In the genomic region with DNA sequence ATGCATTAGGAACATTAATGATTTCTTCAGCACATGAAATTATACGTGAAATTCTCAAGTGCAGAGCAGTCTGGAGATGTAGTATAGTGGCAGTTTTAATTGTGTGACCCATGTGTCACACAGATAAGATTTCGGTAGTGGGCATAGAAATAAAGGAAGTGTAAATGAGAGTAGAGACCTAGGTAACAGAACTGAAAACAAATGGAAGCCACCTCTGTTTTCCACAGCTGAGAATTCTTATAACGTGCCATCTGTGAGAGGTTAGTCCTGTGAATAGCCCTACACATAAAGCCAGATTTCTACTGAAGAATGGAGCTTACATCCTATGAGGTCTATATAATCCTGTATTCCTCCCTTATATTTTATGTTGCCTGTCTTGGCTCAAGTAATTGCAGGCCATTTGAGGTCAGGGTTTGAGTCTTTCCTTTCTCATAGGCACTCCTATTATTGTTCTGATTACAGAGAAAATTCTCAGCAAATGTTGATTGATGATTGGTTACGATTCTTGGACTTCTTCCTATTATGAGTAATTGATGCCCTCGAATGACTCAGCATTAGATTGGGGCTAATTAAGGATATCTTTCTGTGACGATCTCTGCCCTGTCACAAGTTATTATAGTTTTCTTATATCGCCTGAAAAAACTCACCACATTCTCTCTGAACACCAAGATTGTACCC, we compare ENCODE assay signal across 1 cellular context.
TF ChIP-seq lines count a peak whose summit lies in the region.

No MANE protein-coding gene starts in this region.

TF ChIP-seq in GM12878, 131 proteins besides CTCF, POLR2A, EP300 and RAD21 (continued from another document and continues in another):
- TF ChIP-seq, protein P1, sequence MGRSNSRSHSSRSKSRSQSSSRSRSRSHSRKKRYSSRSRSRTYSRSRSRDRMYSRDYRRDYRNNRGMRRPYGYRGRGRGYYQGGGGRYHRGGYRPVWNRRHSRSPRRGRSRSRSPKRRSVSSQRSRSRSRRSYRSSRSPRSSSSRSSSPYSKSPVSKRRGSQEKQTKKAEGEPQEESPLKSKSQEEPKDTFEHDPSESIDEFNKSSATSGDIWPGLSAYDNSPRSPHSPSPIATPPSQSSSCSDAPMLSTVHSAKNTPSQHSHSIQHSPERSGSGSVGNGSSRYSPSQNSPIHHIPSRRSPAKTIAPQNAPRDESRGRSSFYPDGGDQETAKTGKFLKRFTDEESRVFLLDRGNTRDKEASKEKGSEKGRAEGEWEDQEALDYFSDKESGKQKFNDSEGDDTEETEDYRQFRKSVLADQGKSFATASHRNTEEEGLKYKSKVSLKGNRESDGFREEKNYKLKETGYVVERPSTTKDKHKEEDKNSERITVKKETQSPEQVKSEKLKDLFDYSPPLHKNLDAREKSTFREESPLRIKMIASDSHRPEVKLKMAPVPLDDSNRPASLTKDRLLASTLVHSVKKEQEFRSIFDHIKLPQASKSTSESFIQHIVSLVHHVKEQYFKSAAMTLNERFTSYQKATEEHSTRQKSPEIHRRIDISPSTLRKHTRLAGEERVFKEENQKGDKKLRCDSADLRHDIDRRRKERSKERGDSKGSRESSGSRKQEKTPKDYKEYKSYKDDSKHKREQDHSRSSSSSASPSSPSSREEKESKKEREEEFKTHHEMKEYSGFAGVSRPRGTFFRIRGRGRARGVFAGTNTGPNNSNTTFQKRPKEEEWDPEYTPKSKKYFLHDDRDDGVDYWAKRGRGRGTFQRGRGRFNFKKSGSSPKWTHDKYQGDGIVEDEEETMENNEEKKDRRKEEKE (IDR thresholded peaks at IDR 0.05): no peak
- TF ChIP-seq CBX5 (IDR thresholded peaks at IDR 0.05; ENCODE audit: low read depth) (no peak), NFIC (IDR thresholded peaks at IDR 0.05; ENCODE audit: low read depth, low read length) (peak; percentile 80), NBN (IDR thresholded peaks at IDR 0.05) (0 out of 2 replicates have a peak, but pooled peaks have one; percentile 23), TARDBP (IDR thresholded peaks at IDR 0.05; ENCODE audit: borderline replicate concordance) (no peak), ZBED1 (IDR thresholded peaks at IDR 0.05; ENCODE audit: borderline replicate concordance) (peak; percentile 63; the same call in 1 of the 2 replicates), FOXM1 (IDR thresholded peaks at IDR 0.05; ENCODE audit: low read depth, low read length) (peak; percentile 59; the same call in 1 of the 2 replicates), DPF2 (IDR thresholded peaks at IDR 0.05) (peak; percentile 92; the same call in 1 of the 2 replicates), BACH1 (IDR thresholded peaks at IDR 0.05; ENCODE audit: borderline replicate concordance) (peak; percentile 79), IRF4 (IDR thresholded peaks at IDR 0.05; ENCODE audit: low read depth, low read length) (peak; percentile 85; the same call in 1 of the 2 replicates), RELB (IDR thresholded peaks at IDR 0.05; ENCODE audit: low read depth) (0 out of 2 replicates have a peak, but pooled peaks have one; percentile 44), ZNF24 (IDR thresholded peaks at IDR 0.05) (0 out of 2 replicates have a peak, but pooled peaks have one; percentile 32), CHD1 (IDR thresholded peaks at IDR 0.05; ENCODE audit: low read depth, low read length) (no peak), JUND (IDR thresholded peaks at IDR 0.05; ENCODE audit: low read depth, low read length) (peak; percentile 79), CHD2 (IDR thresholded peaks at IDR 0.05; ENCODE audit: borderline replicate concordance, low read depth, low read length) (no peak), NR2F1 (conservative IDR thresholded peaks at IDR 0.05) (peak; percentile 67), JUNB (IDR thresholded peaks at IDR 0.05) (peak; percentile 97), MEF2B (IDR thresholded peaks at IDR 0.05; ENCODE audit: partially characterized antibody, poor library complexity, severe bottlenecking) (peak; percentile 62), SMAD5 (IDR thresholded peaks at IDR 0.05; ENCODE audit: low read depth) (no peak), ATF7 (IDR thresholded peaks at IDR 0.05; ENCODE audit: low read depth) (peak; percentile 58; the same call in 1 of the 2 replicates), IKZF2 (IDR thresholded peaks at IDR 0.05) (peak; percentile 85 to 90), IKZF1 (conservative IDR thresholded peaks at IDR 0.05) (peak; percentile 78), SMAD1 (IDR thresholded peaks at IDR 0.05; ENCODE audit: low read depth, partially characterized antibody) (no peak), TCF7 (IDR thresholded peaks at IDR 0.05; ENCODE audit: borderline replicate concordance) (no peak), ZNF384 (IDR thresholded peaks at IDR 0.05; ENCODE audit: borderline replicate concordance, low read depth, low read length) (no peak), EED (IDR thresholded peaks at IDR 0.05; ENCODE audit: low read depth) (peak; percentile 58; the same call in 1 of the 2 replicates), EGR1 (IDR thresholded peaks at IDR 0.05; ENCODE audit: borderline replicate concordance in 1 of 2, low read depth in 2 of 2, low read length in 2 of 2) (no peak), MEF2A (IDR thresholded peaks at IDR 0.05; ENCODE audit: insufficient read depth, low read depth, low read length) (0 out of 2 replicates have a peak, but pooled peaks have one; percentile 51), HDAC6 (IDR thresholded peaks at IDR 0.05; ENCODE audit: unreplicated experiment) (no peak), MTA2 (IDR thresholded peaks at IDR 0.05; ENCODE audit: low read depth) (peak; percentile 99)
- TF ChIP-seq, protein P2, sequence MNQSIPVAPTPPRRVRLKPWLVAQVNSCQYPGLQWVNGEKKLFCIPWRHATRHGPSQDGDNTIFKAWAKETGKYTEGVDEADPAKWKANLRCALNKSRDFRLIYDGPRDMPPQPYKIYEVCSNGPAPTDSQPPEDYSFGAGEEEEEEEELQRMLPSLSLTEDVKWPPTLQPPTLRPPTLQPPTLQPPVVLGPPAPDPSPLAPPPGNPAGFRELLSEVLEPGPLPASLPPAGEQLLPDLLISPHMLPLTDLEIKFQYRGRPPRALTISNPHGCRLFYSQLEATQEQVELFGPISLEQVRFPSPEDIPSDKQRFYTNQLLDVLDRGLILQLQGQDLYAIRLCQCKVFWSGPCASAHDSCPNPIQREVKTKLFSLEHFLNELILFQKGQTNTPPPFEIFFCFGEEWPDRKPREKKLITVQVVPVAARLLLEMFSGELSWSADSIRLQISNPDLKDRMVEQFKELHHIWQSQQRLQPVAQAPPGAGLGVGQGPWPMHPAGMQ (IDR thresholded peaks at IDR 0.05; ENCODE audit: borderline replicate concordance): no peak
- TF ChIP-seq, protein P3, sequence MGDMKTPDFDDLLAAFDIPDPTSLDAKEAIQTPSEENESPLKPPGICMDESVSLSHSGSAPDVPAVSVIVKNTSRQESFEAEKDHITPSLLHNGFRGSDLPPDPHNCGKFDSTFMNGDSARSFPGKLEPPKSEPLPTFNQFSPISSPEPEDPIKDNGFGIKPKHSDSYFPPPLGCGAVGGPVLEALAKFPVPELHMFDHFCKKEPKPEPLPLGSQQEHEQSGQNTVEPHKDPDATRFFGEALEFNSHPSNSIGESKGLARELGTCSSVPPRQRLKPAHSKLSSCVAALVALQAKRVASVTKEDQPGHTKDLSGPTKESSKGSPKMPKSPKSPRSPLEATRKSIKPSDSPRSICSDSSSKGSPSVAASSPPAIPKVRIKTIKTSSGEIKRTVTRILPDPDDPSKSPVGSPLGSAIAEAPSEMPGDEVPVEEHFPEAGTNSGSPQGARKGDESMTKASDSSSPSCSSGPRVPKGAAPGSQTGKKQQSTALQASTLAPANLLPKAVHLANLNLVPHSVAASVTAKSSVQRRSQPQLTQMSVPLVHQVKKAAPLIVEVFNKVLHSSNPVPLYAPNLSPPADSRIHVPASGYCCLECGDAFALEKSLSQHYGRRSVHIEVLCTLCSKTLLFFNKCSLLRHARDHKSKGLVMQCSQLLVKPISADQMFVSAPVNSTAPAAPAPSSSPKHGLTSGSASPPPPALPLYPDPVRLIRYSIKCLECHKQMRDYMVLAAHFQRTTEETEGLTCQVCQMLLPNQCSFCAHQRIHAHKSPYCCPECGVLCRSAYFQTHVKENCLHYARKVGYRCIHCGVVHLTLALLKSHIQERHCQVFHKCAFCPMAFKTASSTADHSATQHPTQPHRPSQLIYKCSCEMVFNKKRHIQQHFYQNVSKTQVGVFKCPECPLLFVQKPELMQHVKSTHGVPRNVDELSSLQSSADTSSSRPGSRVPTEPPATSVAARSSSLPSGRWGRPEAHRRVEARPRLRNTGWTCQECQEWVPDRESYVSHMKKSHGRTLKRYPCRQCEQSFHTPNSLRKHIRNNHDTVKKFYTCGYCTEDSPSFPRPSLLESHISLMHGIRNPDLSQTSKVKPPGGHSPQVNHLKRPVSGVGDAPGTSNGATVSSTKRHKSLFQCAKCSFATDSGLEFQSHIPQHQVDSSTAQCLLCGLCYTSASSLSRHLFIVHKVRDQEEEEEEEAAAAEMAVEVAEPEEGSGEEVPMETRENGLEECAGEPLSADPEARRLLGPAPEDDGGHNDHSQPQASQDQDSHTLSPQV (IDR thresholded peaks at IDR 0.05): no peak
- TF ChIP-seq, protein P4, sequence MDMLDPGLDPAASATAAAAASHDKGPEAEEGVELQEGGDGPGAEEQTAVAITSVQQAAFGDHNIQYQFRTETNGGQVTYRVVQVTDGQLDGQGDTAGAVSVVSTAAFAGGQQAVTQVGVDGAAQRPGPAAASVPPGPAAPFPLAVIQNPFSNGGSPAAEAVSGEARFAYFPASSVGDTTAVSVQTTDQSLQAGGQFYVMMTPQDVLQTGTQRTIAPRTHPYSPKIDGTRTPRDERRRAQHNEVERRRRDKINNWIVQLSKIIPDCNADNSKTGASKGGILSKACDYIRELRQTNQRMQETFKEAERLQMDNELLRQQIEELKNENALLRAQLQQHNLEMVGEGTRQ (IDR thresholded peaks at IDR 0.05; ENCODE audit: borderline replicate concordance, low read depth, low read length): no peak
- TF ChIP-seq, protein P5, sequence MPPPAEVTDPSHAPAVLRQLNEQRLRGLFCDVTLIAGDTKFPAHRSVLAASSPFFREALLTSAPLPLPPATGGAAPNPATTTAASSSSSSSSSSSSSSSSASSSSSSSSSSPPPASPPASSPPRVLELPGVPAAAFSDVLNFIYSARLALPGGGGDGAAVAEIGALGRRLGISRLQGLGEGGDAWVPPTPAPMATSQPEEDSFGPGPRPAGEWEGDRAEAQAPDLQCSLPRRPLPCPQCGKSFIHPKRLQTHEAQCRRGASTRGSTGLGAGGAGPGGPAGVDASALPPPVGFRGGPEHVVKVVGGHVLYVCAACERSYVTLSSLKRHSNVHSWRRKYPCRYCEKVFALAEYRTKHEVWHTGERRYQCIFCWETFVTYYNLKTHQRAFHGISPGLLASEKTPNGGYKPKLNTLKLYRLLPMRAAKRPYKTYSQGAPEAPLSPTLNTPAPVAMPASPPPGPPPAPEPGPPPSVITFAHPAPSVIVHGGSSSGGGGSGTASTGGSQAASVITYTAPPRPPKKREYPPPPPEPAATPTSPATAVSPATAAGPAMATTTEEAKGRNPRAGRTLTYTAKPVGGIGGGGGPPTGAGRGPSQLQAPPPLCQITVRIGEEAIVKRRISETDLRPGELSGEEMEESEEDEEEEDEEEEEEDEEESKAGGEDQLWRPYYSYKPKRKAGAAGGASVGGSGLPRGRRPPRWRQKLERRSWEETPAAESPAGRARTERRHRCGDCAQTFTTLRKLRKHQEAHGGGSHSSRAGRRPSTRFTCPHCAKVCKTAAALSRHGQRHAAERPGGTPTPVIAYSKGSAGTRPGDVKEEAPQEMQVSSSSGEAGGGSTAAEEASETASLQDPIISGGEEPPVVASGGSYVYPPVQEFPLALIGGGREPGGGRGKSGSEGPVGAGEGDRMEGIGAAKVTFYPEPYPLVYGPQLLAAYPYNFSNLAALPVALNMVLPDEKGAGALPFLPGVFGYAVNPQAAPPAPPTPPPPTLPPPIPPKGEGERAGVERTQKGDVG (CRISPR knock-in tag; IDR thresholded peaks at IDR 0.05): no peak
- TF ChIP-seq, protein P6, sequence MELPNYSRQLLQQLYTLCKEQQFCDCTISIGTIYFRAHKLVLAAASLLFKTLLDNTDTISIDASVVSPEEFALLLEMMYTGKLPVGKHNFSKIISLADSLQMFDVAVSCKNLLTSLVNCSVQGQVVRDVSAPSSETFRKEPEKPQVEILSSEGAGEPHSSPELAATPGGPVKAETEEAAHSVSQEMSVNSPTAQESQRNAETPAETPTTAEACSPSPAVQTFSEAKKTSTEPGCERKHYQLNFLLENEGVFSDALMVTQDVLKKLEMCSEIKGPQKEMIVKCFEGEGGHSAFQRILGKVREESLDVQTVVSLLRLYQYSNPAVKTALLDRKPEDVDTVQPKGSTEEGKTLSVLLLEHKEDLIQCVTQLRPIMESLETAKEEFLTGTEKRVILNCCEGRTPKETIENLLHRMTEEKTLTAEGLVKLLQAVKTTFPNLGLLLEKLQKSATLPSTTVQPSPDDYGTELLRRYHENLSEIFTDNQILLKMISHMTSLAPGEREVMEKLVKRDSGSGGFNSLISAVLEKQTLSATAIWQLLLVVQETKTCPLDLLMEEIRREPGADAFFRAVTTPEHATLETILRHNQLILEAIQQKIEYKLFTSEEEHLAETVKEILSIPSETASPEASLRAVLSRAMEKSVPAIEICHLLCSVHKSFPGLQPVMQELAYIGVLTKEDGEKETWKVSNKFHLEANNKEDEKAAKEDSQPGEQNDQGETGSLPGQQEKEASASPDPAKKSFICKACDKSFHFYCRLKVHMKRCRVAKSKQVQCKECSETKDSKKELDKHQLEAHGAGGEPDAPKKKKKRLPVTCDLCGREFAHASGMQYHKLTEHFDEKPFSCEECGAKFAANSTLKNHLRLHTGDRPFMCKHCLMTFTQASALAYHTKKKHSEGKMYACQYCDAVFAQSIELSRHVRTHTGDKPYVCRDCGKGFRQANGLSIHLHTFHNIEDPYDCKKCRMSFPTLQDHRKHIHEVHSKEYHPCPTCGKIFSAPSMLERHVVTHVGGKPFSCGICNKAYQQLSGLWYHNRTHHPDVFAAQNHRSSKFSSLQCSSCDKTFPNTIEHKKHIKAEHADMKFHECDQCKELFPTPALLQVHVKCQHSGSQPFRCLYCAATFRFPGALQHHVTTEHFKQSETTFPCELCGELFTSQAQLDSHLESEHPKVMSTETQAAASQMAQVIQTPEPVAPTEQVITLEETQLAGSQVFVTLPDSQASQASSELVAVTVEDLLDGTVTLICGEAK (IDR thresholded peaks at IDR 0.05; ENCODE audit: borderline replicate concordance): no peak
